18 cellular contexts compared by ENCODE assay signal in genomic region chr1:6425671-6426070, GRCh38. TPM values are rescaled to one million over a fixed set of nuclear protein-coding genes. Genes with fewer than 3 reads are reported as not detected.
DNase-seq lines count a peak whose midpoint lies in the region; ATAC-seq and TF ChIP-seq lines count a peak whose summit lies in the region.
"Had no signal": no experiment of that assay in that cellular context is flagged by ENCODE, and none has a peak within 500 bp of the region (broad histone marks: within the 10 kb centered on the region; RNA-seq: fewer than 3 reads in every experiment).

No MANE protein-coding gene starts in this region.

- H3K36me3 Mint-ChIP-seq in CD4-positive, alpha-beta T cell (ENCODE audit: low read depth): no peaks in the 10 kb centered on the region
- H3K36me3 Mint-ChIP-seq in activated CD4-positive, alpha-beta T cell treated with anti-CD3 and anti-CD28 coated beads, Interleukin-2, amount 10 ng/mL, durations not matched to agents 7 days and 5 days (ENCODE audit: low read depth): no peaks in the 10 kb centered on the region
- H3K36me3 Mint-ChIP-seq: CD8-positive, alpha-beta memory T cell had no signal

- no peaks in the 10 kb centered on the region for H3K9me3 Mint-ChIP-seq in CD4-positive, alpha-beta T cell
- H3K9me3 Mint-ChIP-seq in activated CD4-positive, alpha-beta T cell treated with anti-CD3 and anti-CD28 coated beads, Interleukin-2, amount 10 ng/mL, durations not matched to agents 7 days and 5 days: no peaks in the 10 kb centered on the region
- H3K9me3 Mint-ChIP-seq: CD8-positive, alpha-beta memory T cell had no signal

- no peak overlapping the region for H3K4me3 ChIP-seq in RWPE2 (ENCODE audit: severe bottlenecking)
- peak overlapping the region; percentile 45 for H3K4me3 ChIP-seq in epithelial cell of esophagus (ENCODE audit: low read length)
- H3K4me3 ChIP-seq in skin epidermis: peak overlapping the region in 6 of 7 experiments; percentile 27 to 43 (median 30)
- H3K4me3 ChIP-seq: PC-9, SK-N-MC had no signal

- peaks cover 47% of the 10 kb centered on the region for H3K27me3 ChIP-seq in CD4-positive, alpha-beta T cell (ENCODE audit: control insufficient read depth, insufficient read depth, low read length)
- H3K27me3 ChIP-seq in RWPE2 (ENCODE audit: insufficient read depth, poor library complexity, severe bottlenecking): peaks cover 6% of the 10 kb centered on the region

- POLR2A ChIA-PET in CD4-positive, alpha-beta T cell (lab: Charles Lee): no interaction called here
- POLR2A ChIA-PET in activated CD4-positive, alpha-beta T cell treated with anti-CD3 and anti-CD28 coated beads, Interleukin-2, amount 10 ng/mL, durations not matched to agents 7 days and 5 days (lab: Charles Lee): no interaction called here

- intact Hi-C loops in CD4-positive, alpha-beta T cell (cut with DNase I, micrococcal nuclease): loop anchor here in 1 of 2 experiments (10.0 kb wide), 1 partner anchor 219 kb away; no protein-coding TSS in a partner anchor

- H3K27ac Mint-ChIP-seq in CD4-positive, alpha-beta T cell: no peak overlapping the region
- no peak overlapping the region for H3K27ac Mint-ChIP-seq in activated CD4-positive, alpha-beta T cell treated with anti-CD3 and anti-CD28 coated beads, Interleukin-2, amount 10 ng/mL, durations not matched to agents 7 days and 5 days
- H3K27ac Mint-ChIP-seq: CD8-positive, alpha-beta memory T cell had no signal

- H3K9me3 ChIP-seq in CD4-positive, alpha-beta T cell (ENCODE audit: control insufficient read depth, low read length): no peaks in the 10 kb centered on the region
- H3K9me3 ChIP-seq in RWPE2 (ENCODE audit: severe bottlenecking): no peaks in the 10 kb centered on the region

- peak overlapping the region; percentile 11 for H3K4me3 Mint-ChIP-seq in CD4-positive, alpha-beta T cell
- no peak overlapping the region for H3K4me3 Mint-ChIP-seq in activated CD4-positive, alpha-beta T cell treated with anti-CD3 and anti-CD28 coated beads, Interleukin-2, amount 10 ng/mL, durations not matched to agents 7 days and 5 days

- H3K4me1 ChIP-seq in RWPE2 (ENCODE audit: insufficient read depth, poor library complexity, severe bottlenecking): peaks cover 14% of the 10 kb centered on the region

- H3K27ac ChIP-seq in CD4-positive, alpha-beta T cell (ENCODE audit: low read depth, low read length): no peak overlapping the region
- H3K27ac ChIP-seq in RWPE2 (ENCODE audit: poor library complexity, severe bottlenecking) (no peak overlapping the region), skin epidermis (no peak overlapping the region)
- H3K27ac ChIP-seq: PC-9, SK-N-MC had no signal

- no peaks in the 10 kb centered on the region for H3K36me3 ChIP-seq in RWPE2 (ENCODE audit: low read depth)

- H3K27me3 Mint-ChIP-seq in CD4-positive, alpha-beta T cell: peaks cover 56% of the 10 kb centered on the region
- H3K27me3 Mint-ChIP-seq in activated CD4-positive, alpha-beta T cell treated with anti-CD3 and anti-CD28 coated beads, Interleukin-2, amount 10 ng/mL, durations not matched to agents 7 days and 5 days: peaks cover 51% of the 10 kb centered on the region

- ATAC-seq in CD4-positive, alpha-beta T cell (ENCODE audit: poor library complexity): no peak
- no peak for ATAC-seq in RWPE2 (ENCODE audit: low read depth)

- H3K4me1 Mint-ChIP-seq in CD4-positive, alpha-beta T cell (ENCODE audit: low read depth): peaks cover 13% of the 10 kb centered on the region
- peaks cover 13% of the 10 kb centered on the region for H3K4me1 Mint-ChIP-seq in activated CD4-positive, alpha-beta T cell treated with anti-CD3 and anti-CD28 coated beads, Interleukin-2, amount 10 ng/mL, durations not matched to agents 7 days and 5 days

- DNase-seq in CD4-positive, alpha-beta T cell: no peak
- DNase-seq in RWPE2 (ENCODE audit: low spot score): peak; percentile 65
- no peak for DNase-seq in epithelial cell of esophagus (ENCODE audit: low read depth)
- DNase-seq in anterior cingulate cortex (lab: John Stamatoyannopoulos, UW): no peak
- DNase-seq in activated CD4-positive, alpha-beta T cell treated with anti-CD3 and anti-CD28 coated beads, Interleukin-2, amount 10 ng/mL, durations not matched to agents 7 days and 5 days: no peak
- DNase-seq in GF-D8 (lab: John Stamatoyannopoulos, UW): no peak
- DNase-seq: CD8-positive, alpha-beta memory T cell; DMS79; HCEC 1CT; KG1; NCI-H1436; NCI-H2029; NCI-H2171; NCI-H446; PC-9; Right ventricle myocardium superior had no signal

- TF ChIP-seq CTCF in CD4-positive, alpha-beta T cell (IDR thresholded peaks at IDR 0.05): no peak
- TF ChIP-seq CTCF in RWPE2 (IDR thresholded peaks at IDR 0.05; ENCODE audit: poor library complexity, severe bottlenecking) (no peak), epithelial cell of esophagus (IDR thresholded peaks at IDR 0.05; ENCODE audit: insufficient read depth, low read depth, low read length, missing control alignments) (no peak)

- CTCF ChIA-PET in CD4-positive, alpha-beta T cell (lab: Charles Lee): interaction anchor here (1.3 to 1.4 kb wide), 2 partner anchors 12 to 221 kb away, joined by 3 to 9 read pairs; no protein-coding TSS in a partner anchor
- CTCF ChIA-PET in activated CD4-positive, alpha-beta T cell treated with anti-CD3 and anti-CD28 coated beads, Interleukin-2, amount 10 ng/mL, durations not matched to agents 7 days and 5 days (lab: Charles Lee): interaction anchor here (0.7 to 1.5 kb wide), 7 partner anchors 12 to 221 kb away, joined by 3 to 6 read pairs (median 4); partner anchors contain the start of gene NOL9

RNA-seq across cellular contexts. Expression of gene ESPN, which starts 1.1 kb away (rescaled TPM):
- total RNA-seq in CD4-positive, alpha-beta T cell: 1 to 10 TPM; 2.0 to 3.9 TPM
- under 1 TPM; 0.56 to 0.77 TPM for total RNA-seq in activated CD4-positive, alpha-beta T cell treated with anti-CD3 and anti-CD28 coated beads, Interleukin-2, amount 10 ng/mL, durations not matched to agents 7 days and 5 days

RNA-seq across cellular contexts. Expression of gene HES2, which starts 6.0 kb away (rescaled TPM):
- total RNA-seq in CD4-positive, alpha-beta T cell: not detected
- total RNA-seq in activated CD4-positive, alpha-beta T cell treated with anti-CD3 and anti-CD28 coated beads, Interleukin-2, amount 10 ng/mL, durations not matched to agents 7 days and 5 days: under 1 TPM; 0.21 to 0.30 TPM
- total RNA-seq: Right ventricle myocardium superior had no signal

RNA-seq across cellular contexts. Expression of gene ACOT7, which starts 32.1 kb away (rescaled TPM):
- 1 to 10 TPM; 5.3 to 5.4 TPM for total RNA-seq in CD4-positive, alpha-beta T cell
- total RNA-seq in activated CD4-positive, alpha-beta T cell treated with anti-CD3 and anti-CD28 coated beads, Interleukin-2, amount 10 ng/mL, durations not matched to agents 7 days and 5 days: 100 to 1,000 TPM; 101 TPM

RNA-seq across cellular contexts. Expression of gene TNFRSF25, which starts 40.3 kb away (rescaled TPM):
- 100 to 1,000 TPM; 220 to 225 TPM for total RNA-seq in CD4-positive, alpha-beta T cell
- total RNA-seq in activated CD4-positive, alpha-beta T cell treated with anti-CD3 and anti-CD28 coated beads, Interleukin-2, amount 10 ng/mL, durations not matched to agents 7 days and 5 days: 10 to 100 TPM; 88.5 to 92.8 TPM

Comparison
In these comparisons a context has a peak if more than half of its experiments do, and no peak if none do; other contexts are left out.
1. RNA of gene ACOT7, which starts 32.1 kb away (total RNA-seq): 101 TPM in activated CD4-positive, alpha-beta T cell treated with anti-CD3 and anti-CD28 coated beads, Interleukin-2, amount 10 ng/mL, durations not matched to agents 7 days and 5 days; 5.3 to 5.4 TPM in CD4-positive, alpha-beta T cell; every median in the first group is over 10 times any median in the second.